ENCODE assay signal across 21 cellular contexts in the genomic region with DNA sequence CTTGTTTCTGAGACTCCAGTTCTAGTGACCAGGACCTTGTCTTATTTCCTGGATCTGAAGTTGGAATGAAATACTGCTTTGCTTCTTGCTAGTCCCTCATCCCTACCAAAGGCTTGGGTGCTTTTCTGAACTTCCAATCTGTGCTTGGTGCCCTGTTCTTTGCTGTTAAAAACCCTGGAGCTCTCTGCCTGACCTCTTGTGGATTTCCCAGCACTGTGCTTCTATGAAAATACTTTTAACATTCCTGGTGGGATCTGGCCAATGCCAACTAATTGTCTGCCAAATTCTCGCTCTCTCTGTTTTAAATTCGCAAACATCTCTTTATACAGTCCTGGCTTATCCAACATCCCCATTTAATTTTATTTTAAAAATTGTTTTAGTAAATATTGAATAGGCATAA.
"Had no signal": no experiment of that assay in that cellular context is flagged by ENCODE, and none has a peak within 500 bp of the region (broad histone marks: within the 10 kb centered on the region; RNA-seq: fewer than 3 reads in every experiment).

No MANE protein-coding gene starts in this region.

- ATAC-seq: heart left ventricle; left colon; natural killer cell treated with Interleukin-12 subunit alpha and Interleukin-12 subunit beta and Interleukin-15 and Interleukin-18, amount 100 ng/mL, for 72 hours; right cardiac atrium; stimulated activated effector memory CD8-positive, alpha-beta T cell treated with anti-CD3 and anti-CD28 coated beads, Interleukin-12 subunit alpha, Interleukin-12 subunit beta, amount 100 ng/mL, for 72 hours; stimulated activated naive CD8-positive, alpha-beta T cell treated with anti-CD3 and anti-CD28 coated beads, Interleukin-15, Interleukin-2, amounts not matched to agents 100 U/mL and 50 U/mL, for 24 hours had no signal

- H3K4me3 Mint-ChIP-seq: natural killer cell treated with Interleukin-12 subunit alpha and Interleukin-12 subunit beta and Interleukin-15 and Interleukin-18, amount 100 ng/mL, for 72 hours; neural progenitor cell; stimulated activated effector memory CD8-positive, alpha-beta T cell treated with anti-CD3 and anti-CD28 coated beads, Interleukin-12 subunit alpha, Interleukin-12 subunit beta, amount 100 ng/mL, for 72 hours had no signal

- H3K4me3 ChIP-seq: colonic mucosa, heart left ventricle, neural progenitor cell, ovary, suprapubic skin, tibial artery, upper lobe of left lung, uterus had no signal

- H3K27ac ChIP-seq: colonic mucosa, heart left ventricle, neural progenitor cell, ovary, suprapubic skin, tibial artery, upper lobe of left lung, uterus had no signal

- H3K27me3 ChIP-seq: colonic mucosa, neural progenitor cell, ovary, suprapubic skin, tibial artery, upper lobe of left lung, uterus had no signal

- H3K36me3 Mint-ChIP-seq: natural killer cell treated with Interleukin-12 subunit alpha and Interleukin-12 subunit beta and Interleukin-15 and Interleukin-18, amount 100 ng/mL, for 72 hours; neural progenitor cell; stimulated activated effector memory CD8-positive, alpha-beta T cell treated with anti-CD3 and anti-CD28 coated beads, Interleukin-12 subunit alpha, Interleukin-12 subunit beta, amount 100 ng/mL, for 72 hours had no signal

- H3K4me1 Mint-ChIP-seq: stimulated activated effector memory CD8-positive, alpha-beta T cell treated with anti-CD3 and anti-CD28 coated beads, Interleukin-12 subunit alpha, Interleukin-12 subunit beta, amount 100 ng/mL, for 72 hours had no signal

- H3K27ac Mint-ChIP-seq: natural killer cell treated with Interleukin-12 subunit alpha and Interleukin-12 subunit beta and Interleukin-15 and Interleukin-18, amount 100 ng/mL, for 72 hours; neural progenitor cell; stimulated activated effector memory CD8-positive, alpha-beta T cell treated with anti-CD3 and anti-CD28 coated beads, Interleukin-12 subunit alpha, Interleukin-12 subunit beta, amount 100 ng/mL, for 72 hours had no signal

- H3K9me3 Mint-ChIP-seq: natural killer cell treated with Interleukin-12 subunit alpha and Interleukin-12 subunit beta and Interleukin-15 and Interleukin-18, amount 100 ng/mL, for 72 hours; neural progenitor cell; stimulated activated effector memory CD8-positive, alpha-beta T cell treated with anti-CD3 and anti-CD28 coated beads, Interleukin-12 subunit alpha, Interleukin-12 subunit beta, amount 100 ng/mL, for 72 hours had no signal

- H3K36me3 ChIP-seq: colonic mucosa, heart left ventricle, neural progenitor cell, ovary, suprapubic skin, tibial artery, upper lobe of left lung, uterus had no signal

- DNase-seq: colonic mucosa; dermis blood vessel endothelial cell; erythroblast; heart left ventricle; hippocampal formation; left colon; mammary epithelial cell; midbrain; nucleus accumbens; ovary; right cardiac atrium; stimulated activated CD4-positive, alpha-beta T cell treated with anti-CD3 and anti-CD28 coated beads, Interleukin-4, amount 100 ng/mL, for 1 hour; stimulated activated CD8-positive, alpha-beta memory T cell treated with anti-CD3 and anti-CD28 coated beads, Interleukin-4, amount 100 ng/mL, for 48 hours; stimulated activated naive CD8-positive, alpha-beta T cell treated with anti-CD3 and anti-CD28 coated beads, Interleukin-15, Interleukin-2, amounts not matched to agents 100 U/mL and 50 U/mL, for 24 hours; tibial artery; upper lobe of left lung; uterus had no signal

- H3K9me3 ChIP-seq: colonic mucosa, heart left ventricle, ovary, suprapubic skin, tibial artery, upper lobe of left lung, uterus had no signal

- H3K4me1 ChIP-seq: colonic mucosa, heart left ventricle, neural progenitor cell, upper lobe of left lung, uterus had no signal
